ENCODE assay signal across 7 cellular contexts in the genomic region with DNA sequence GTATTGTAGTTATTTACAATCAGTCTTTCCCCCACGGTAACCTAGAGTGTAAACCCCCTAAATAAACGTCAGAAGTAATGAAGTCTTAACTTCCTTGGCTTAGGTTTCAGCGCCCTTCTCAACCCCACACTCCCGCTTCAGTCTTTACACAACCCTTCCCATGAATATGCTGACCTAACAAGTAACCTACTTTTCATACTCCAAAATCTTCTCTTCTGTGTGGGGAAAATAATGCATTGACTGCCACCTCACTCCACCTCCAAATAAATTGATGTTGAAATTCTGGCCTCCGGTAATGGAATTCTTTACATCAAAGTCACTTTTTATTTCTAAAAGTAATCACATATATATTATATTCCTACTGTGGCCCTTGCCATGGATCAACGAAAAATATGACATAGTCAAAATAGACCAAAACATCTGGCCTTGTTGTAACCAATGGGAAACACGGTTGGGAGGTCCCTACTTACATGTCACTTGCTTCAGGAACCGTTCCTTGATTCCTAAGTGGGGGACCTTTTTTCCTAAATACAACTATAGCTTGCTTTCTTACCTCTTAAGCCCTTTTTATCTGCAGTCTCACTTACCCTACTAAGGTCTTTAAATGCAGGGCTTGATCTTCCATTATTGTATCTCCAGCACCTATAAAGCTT. TPM values are rescaled to one million over a fixed set of nuclear protein-coding genes. Genes with fewer than 3 reads are reported as not detected.
A peak's percentile ranks its signal among the peaks of the same experiment; 100 is the strongest.
DNase-seq lines count a peak whose midpoint lies in the region; ATAC-seq and TF ChIP-seq lines count a peak whose summit lies in the region.

No MANE protein-coding gene starts in this region.

- H3K4me1 ChIP-seq in neuron (ENCODE audit: insufficient read depth, low read length) = peaks cover 31% of the 10 kb centered on the region

- peak overlapping the region; percentile 96 for H2AFZ ChIP-seq in neuron (ENCODE audit: low read depth, low read length)

- intact Hi-C loops in dorsolateral prefrontal cortex (cut with DNase I) = loop anchor here in 1 of 2 donors (5.0 kb wide), 1 partner anchor 43 kb away; no protein-coding TSS in a partner anchor

- no peaks in the 10 kb centered on the region for H3K36me3 ChIP-seq in neuron (ENCODE audit: insufficient read depth, low read length)

- peak; percentile 4 for DNase-seq in NCI-H526 treated with DMSO at 0.1 percent for 48 hours (lab: John Stamatoyannopoulos, UW)
- DNase-seq in dorsolateral prefrontal cortex = no peak
- DNase-seq in cortex of kidney (lab: John Stamatoyannopoulos, UW) = no peak
- DNase-seq in NCI-H510A (lab: John Stamatoyannopoulos, UW) = no peak

- H3K4me3 ChIP-seq in GM12875 (ENCODE audit: low read depth, low read length) (peak overlapping the region; percentile 64), dorsolateral prefrontal cortex (peak overlapping the region; percentile 66 to 100 (median 95)), neuron (ENCODE audit: low read length) (peak overlapping the region; percentile 75)

- no peaks in the 10 kb centered on the region for H3K9me3 ChIP-seq in neuron (ENCODE audit: low read length)

- TF ChIP-seq CTCF in GM12875 (IDR thresholded peaks at IDR 0.05; ENCODE audit: borderline replicate concordance, insufficient read depth, low read depth, low read length) (no peak), dorsolateral prefrontal cortex (IDR thresholded peaks at IDR 0.05 in 54 of 56, conservative IDR thresholded peaks at IDR 0.05 in 2 of 56; ENCODE audit: low read depth in 1 of 56, partially characterized antibody in 56 of 56) (no peak)

- no peak overlapping the region for H3K27ac ChIP-seq in dorsolateral prefrontal cortex

- H3K27me3 ChIP-seq in dorsolateral prefrontal cortex (no peaks in the 10 kb centered on the region), neuron (ENCODE audit: insufficient read depth, low read length) (no peaks in the 10 kb centered on the region)

- ATAC-seq in HG02798 (IDR thresholded peaks at IDR 0.05; ENCODE audit: poor library complexity, unreplicated experiment) = no peak

RNA-seq across cellular contexts. Expression of a gene that starts 1.0 kb away (rescaled TPM):
- 10 to 100 TPM in 10 of 120 experiments, 1 to 10 TPM in 110; 2.6 to 17.6 (median 6.4) TPM for total RNA-seq in dorsolateral prefrontal cortex

RNA-seq across cellular contexts. Expression of a gene that starts 1.3 kb away (rescaled TPM):
- 10 to 100 TPM; 13.7 to 31.3 (median 22.0) TPM for total RNA-seq in dorsolateral prefrontal cortex
